ENCODE assay signal across 25 cellular contexts in genomic region chr16:66843191-66843590, GRCh38. TPM values are rescaled to one million over a fixed set of nuclear protein-coding genes. Genes with fewer than 3 reads are reported as not detected.
DNase-seq lines count a peak whose midpoint lies in the region; ATAC-seq and TF ChIP-seq lines count a peak whose summit lies in the region.
"Had no signal": no experiment of that assay in that cellular context is flagged by ENCODE, and none has a peak within 500 bp of the region (broad histone marks: within the 10 kb centered on the region; RNA-seq: fewer than 3 reads in every experiment).

No MANE protein-coding gene starts in this region.

- H3K4me1 Mint-ChIP-seq in activated T-cell treated with anti-CD3 and anti-CD28 coated beads, Interleukin-2, amount 50 U/mL, for 72 hours (ENCODE audit: low read depth), result peaks cover 19% of the 10 kb centered on the region
- H3K4me1 Mint-ChIP-seq in Calu3 (ENCODE audit: low read depth, unreplicated experiment) (peaks cover 8% of the 10 kb centered on the region), brain (peaks cover 19% of the 10 kb centered on the region), nephron progenitor cell (no peaks in the 10 kb centered on the region)
- peaks cover 11% of the 10 kb centered on the region for H3K4me1 Mint-ChIP-seq in activated T-helper 1 cell treated with anti-CD3 and anti-CD28 coated beads, Interleukin-12 subunit alpha, Interleukin-12 subunit beta, Interleukin-2, Interleukin-4 antibody, amounts not matched to agents 30 ng/mL and 10 ng/mL and 1 ng/mL, durations not matched to agents 14 hours and 24 hours and 36 hours (ENCODE audit: low read depth)

- DNase-seq in activated T-cell treated with anti-CD3 and anti-CD28 coated beads, Interleukin-2, amount 50 U/mL, for 72 hours, result no peak
- no peak for DNase-seq in activated T-cell treated with anti-CD3 and anti-CD28 coated beads for 4 hours
- DNase-seq in Calu3, result no peak
- DNase-seq in nephron progenitor cell, result no peak
- DNase-seq in activated T-helper 1 cell treated with anti-CD3 and anti-CD28 coated beads, Interleukin-12 subunit alpha, Interleukin-12 subunit beta, Interleukin-2, Interleukin-4 antibody, amounts not matched to agents 30 ng/mL and 10 ng/mL and 1 ng/mL, durations not matched to agents 14 hours and 24 hours and 36 hours (ENCODE audit: low spot score), result no peak
- no peak for DNase-seq in NCI-H69 (lab: John Stamatoyannopoulos, UW)
- DNase-seq in AML-193 (lab: John Stamatoyannopoulos, UW), result no peak
- DNase-seq: activated CD4-positive, alpha-beta T cell treated with anti-CD3 and anti-CD28 coated beads, Interleukin-2, amount 50 U/mL, for 1 hour; activated naive CD4-positive, alpha-beta T cell; C1 segment of cervical spinal cord; central memory CD4-positive, alpha-beta T cell; HCEC 1CT; left ventricle myocardium superior; NCI-H1105; NCI-H226; NCI-H774; nucleus accumbens; T-helper 2 cell had no signal

- BruUV-seq in Calu3 (replicated peaks; lab: Mats Ljungman, UMichigan), result no TSS peak

- H3K36me3 Mint-ChIP-seq in activated T-cell treated with anti-CD3 and anti-CD28 coated beads, Interleukin-2, amount 50 U/mL, for 72 hours (ENCODE audit: insufficient read depth in 2 of 2), result no peaks in the 10 kb centered on the region
- no peaks in the 10 kb centered on the region for H3K36me3 Mint-ChIP-seq in Calu3 (ENCODE audit: insufficient read depth, unreplicated experiment)
- H3K36me3 Mint-ChIP-seq in brain, result no peaks in the 10 kb centered on the region
- no peaks in the 10 kb centered on the region for H3K36me3 Mint-ChIP-seq in nephron progenitor cell (ENCODE audit: low read depth)
- H3K36me3 Mint-ChIP-seq in activated T-helper 1 cell treated with anti-CD3 and anti-CD28 coated beads, Interleukin-12 subunit alpha, Interleukin-12 subunit beta, Interleukin-2, Interleukin-4 antibody, amounts not matched to agents 30 ng/mL and 10 ng/mL and 1 ng/mL, durations not matched to agents 14 hours and 24 hours and 36 hours (ENCODE audit: low read depth), result no peaks in the 10 kb centered on the region

- no peak for ATAC-seq in activated T-cell treated with anti-CD3 and anti-CD28 coated beads, Interleukin-2, amount 50 U/mL, for 72 hours (replicated peaks in 1 of 2)

- CTCF ChIA-PET in Calu3 (lab: Charles Lee), result interaction anchor here (0.5 to 1.0 kb wide), 4 partner anchors 9 to 448 kb away, joined by 3 to 6 read pairs (median 3); no protein-coding TSS in a partner anchor

- TF ChIP-seq CTCF in Calu3 (IDR thresholded peaks at IDR 0.05; ENCODE audit: unreplicated experiment) (no peak), brain (conservative IDR thresholded peaks at IDR 0.05) (no peak), nephron progenitor cell (IDR thresholded peaks at IDR 0.05) (no peak)

- H3K4me3 Mint-ChIP-seq in activated T-cell treated with anti-CD3 and anti-CD28 coated beads, Interleukin-2, amount 50 U/mL, for 72 hours, result peak overlapping the region; percentile 29 to 38
- H3K4me3 Mint-ChIP-seq in Calu3 (ENCODE audit: low read depth, unreplicated experiment), result peak overlapping the region; percentile 64
- H3K4me3 Mint-ChIP-seq in brain, result peak overlapping the region; percentile 71 to 84 (median 81)
- H3K4me3 Mint-ChIP-seq in nephron progenitor cell, result peak overlapping the region; percentile 82
- no peak overlapping the region for H3K4me3 Mint-ChIP-seq in activated T-helper 1 cell treated with anti-CD3 and anti-CD28 coated beads, Interleukin-12 subunit alpha, Interleukin-12 subunit beta, Interleukin-2, Interleukin-4 antibody, amounts not matched to agents 30 ng/mL and 10 ng/mL and 1 ng/mL, durations not matched to agents 14 hours and 24 hours and 36 hours

- H3K27ac Mint-ChIP-seq in activated T-cell treated with anti-CD3 and anti-CD28 coated beads, Interleukin-2, amount 50 U/mL, for 72 hours, result no peak overlapping the region
- no peak overlapping the region for H3K27ac Mint-ChIP-seq in Calu3 (ENCODE audit: unreplicated experiment)
- H3K27ac Mint-ChIP-seq in brain, result no peak overlapping the region
- H3K27ac Mint-ChIP-seq in nephron progenitor cell, result no peak overlapping the region
- H3K27ac Mint-ChIP-seq in activated T-helper 1 cell treated with anti-CD3 and anti-CD28 coated beads, Interleukin-12 subunit alpha, Interleukin-12 subunit beta, Interleukin-2, Interleukin-4 antibody, amounts not matched to agents 30 ng/mL and 10 ng/mL and 1 ng/mL, durations not matched to agents 14 hours and 24 hours and 36 hours, result no peak overlapping the region

- peaks cover 69% of the 10 kb centered on the region for H3K27me3 Mint-ChIP-seq in activated T-cell treated with anti-CD3 and anti-CD28 coated beads, Interleukin-2, amount 50 U/mL, for 72 hours (ENCODE audit: low read depth)
- H3K27me3 Mint-ChIP-seq in Calu3 (ENCODE audit: unreplicated experiment) (peaks cover 90% of the 10 kb centered on the region), brain (peaks cover 93% of the 10 kb centered on the region), nephron progenitor cell (ENCODE audit: low read depth, poor library complexity) (peaks cover 98% of the 10 kb centered on the region)
- H3K27me3 Mint-ChIP-seq in activated T-helper 1 cell treated with anti-CD3 and anti-CD28 coated beads, Interleukin-12 subunit alpha, Interleukin-12 subunit beta, Interleukin-2, Interleukin-4 antibody, amounts not matched to agents 30 ng/mL and 10 ng/mL and 1 ng/mL, durations not matched to agents 14 hours and 24 hours and 36 hours (ENCODE audit: insufficient read depth), result peaks cover 50% of the 10 kb centered on the region

- intact Hi-C loops in Calu3 (cut with micrococcal nuclease; ENCODE audit: unreplicated experiment), result no loop called here
- intact Hi-C loops in activated T-helper 1 cell treated with anti-CD3 and anti-CD28 coated beads, Interleukin-12 subunit alpha, Interleukin-12 subunit beta, Interleukin-2, Interleukin-4 antibody, amounts not matched to agents 30 ng/mL and 10 ng/mL and 1 ng/mL, durations not matched to agents 14 hours and 24 hours and 36 hours (cut with micrococcal nuclease), result no loop called here

- H3K9me3 Mint-ChIP-seq in activated T-cell treated with anti-CD3 and anti-CD28 coated beads, Interleukin-2, amount 50 U/mL, for 72 hours, result peaks cover 0 to 1% of the 10 kb centered on the region in 2 donors
- H3K9me3 Mint-ChIP-seq in Calu3 (ENCODE audit: low read depth, unreplicated experiment) (no peaks in the 10 kb centered on the region), brain (peaks cover 7 to 16% (median 8%) of the 10 kb centered on the region in 5 experiments), nephron progenitor cell (peaks cover 13% of the 10 kb centered on the region)
- no peaks in the 10 kb centered on the region for H3K9me3 Mint-ChIP-seq in activated T-helper 1 cell treated with anti-CD3 and anti-CD28 coated beads, Interleukin-12 subunit alpha, Interleukin-12 subunit beta, Interleukin-2, Interleukin-4 antibody, amounts not matched to agents 30 ng/mL and 10 ng/mL and 1 ng/mL, durations not matched to agents 14 hours and 24 hours and 36 hours

RNA-seq across cellular contexts. Expression of gene CA7, which starts 1.0 kb away (rescaled TPM):
- not detected for total RNA-seq in activated T-cell treated with anti-CD3 and anti-CD28 coated beads, Interleukin-2, amount 50 U/mL, for 72 hours
- not detected in 2 replicates for total RNA-seq in Calu3 (2022)
- 2.3 TPM for polyA plus RNA-seq in brain (ENCODE audit: insufficient read depth, low read depth, low replicate concordance)
- 0.13 and 0.39 TPM in 2 replicates for total RNA-seq in activated T-helper 1 cell treated with anti-CD3 and anti-CD28 coated beads, Interleukin-12 subunit alpha, Interleukin-12 subunit beta, Interleukin-2, Interleukin-4 antibody, amounts not matched to agents 30 ng/mL and 10 ng/mL and 1 ng/mL, durations not matched to agents 14 hours and 24 hours and 36 hours
- total RNA-seq: dermis microvascular lymphatic vessel endothelial cell, fibroblast of lung, left ventricle myocardium superior, mononuclear cell, pulmonary artery endothelial cell, skeletal muscle tissue, urinary bladder had no signal
- polyA plus RNA-seq: fibroblast of lung, urinary bladder had no signal

RNA-seq across cellular contexts. Expression of gene NAE1, which starts 12.4 kb away (rescaled TPM):
- 100 to 1,000 TPM in 1 of 2 donors, 10 to 100 TPM in 1; 94.5 to 100 TPM for total RNA-seq in activated T-cell treated with anti-CD3 and anti-CD28 coated beads, Interleukin-2, amount 50 U/mL, for 72 hours
- 79.4 and 84.5 TPM in 2 replicates for total RNA-seq in Calu3 (2022)
- 35.0 TPM for polyA plus RNA-seq in brain (ENCODE audit: insufficient read depth, low read depth, low replicate concordance)
- 114 and 120 TPM in 2 replicates for total RNA-seq in activated T-helper 1 cell treated with anti-CD3 and anti-CD28 coated beads, Interleukin-12 subunit alpha, Interleukin-12 subunit beta, Interleukin-2, Interleukin-4 antibody, amounts not matched to agents 30 ng/mL and 10 ng/mL and 1 ng/mL, durations not matched to agents 14 hours and 24 hours and 36 hours

RNA-seq across cellular contexts. Expression of gene PDP2, which starts 37.1 kb away (rescaled TPM):
- 10 to 100 TPM; 31.8 TPM for total RNA-seq in activated T-cell treated with anti-CD3 and anti-CD28 coated beads, Interleukin-2, amount 50 U/mL, for 72 hours
- total RNA-seq in Calu3 (2022), result 25.0 and 27.2 TPM in 2 replicates
- polyA plus RNA-seq in brain (ENCODE audit: insufficient read depth, low read depth, low replicate concordance), result 9.4 TPM
- total RNA-seq in activated T-helper 1 cell treated with anti-CD3 and anti-CD28 coated beads, Interleukin-12 subunit alpha, Interleukin-12 subunit beta, Interleukin-2, Interleukin-4 antibody, amounts not matched to agents 30 ng/mL and 10 ng/mL and 1 ng/mL, durations not matched to agents 14 hours and 24 hours and 36 hours, result 43.3 and 52.2 TPM in 2 replicates

RNA-seq across cellular contexts. Expression of gene TERB1, which starts 41.8 kb away (rescaled TPM):
- under 1 TPM in 1 of 2 donors, not detected in 1; 0.14 TPM for total RNA-seq in activated T-cell treated with anti-CD3 and anti-CD28 coated beads, Interleukin-2, amount 50 U/mL, for 72 hours
- 0.29 and 0.59 TPM in 2 replicates for total RNA-seq in Calu3 (2022)
- not detected for polyA plus RNA-seq in brain (ENCODE audit: insufficient read depth, low read depth, low replicate concordance)
- total RNA-seq in activated T-helper 1 cell treated with anti-CD3 and anti-CD28 coated beads, Interleukin-12 subunit alpha, Interleukin-12 subunit beta, Interleukin-2, Interleukin-4 antibody, amounts not matched to agents 30 ng/mL and 10 ng/mL and 1 ng/mL, durations not matched to agents 14 hours and 24 hours and 36 hours, result 0.29 TPM in 1 of 2 replicates, not detected in the other
- total RNA-seq: dermis microvascular lymphatic vessel endothelial cell, left ventricle myocardium superior, skeletal muscle tissue, urinary bladder had no signal
- polyA plus RNA-seq: fibroblast of lung, urinary bladder had no signal
